ENCODE assay signal across 15 cellular contexts in genomic region chr5:154770111-154770510, GRCh38. TPM values are rescaled to one million over a fixed set of nuclear protein-coding genes. Genes with fewer than 3 reads are reported as not detected.
DNase-seq lines count a peak whose midpoint lies in the region; ATAC-seq, FAIRE-seq and TF ChIP-seq lines count a peak whose summit lies in the region.
"Had no signal": no experiment of that assay in that cellular context is flagged by ENCODE, and none has a peak within 500 bp of the region (broad histone marks: within the 10 kb centered on the region; RNA-seq: fewer than 3 reads in every experiment).

No MANE protein-coding gene starts in this region.

- H3K27ac ChIP-seq in right cardiac atrium (ENCODE audit: low read length): peak overlapping the region; percentile 51
- peak overlapping the region; percentile 23 for H3K27ac ChIP-seq in mesodermal cell (ENCODE audit: low read depth, low read length, severe bottlenecking)
- H3K27ac ChIP-seq: prostate gland had no signal

- peaks cover 2% of the 10 kb centered on the region; the same call in 1 of the 2 replicates for H3K36me3 Mint-ChIP-seq in WTC11

- POLR2A ChIA-PET in WTC11 (lab: Charles Lee): interaction anchor here (0.6 kb wide), 1 partner anchor 23 kb away, joined by 3 read pairs; no protein-coding TSS in a partner anchor

- 53% methylated on average over 2 of the region's 2 CpGs for WGBS in right cardiac atrium
- no CpG with 5 or more reads among the region's 2 CpGs for WGBS in mesodermal cell (ENCODE audit: insufficient coverage in 2 of 2), 2 experiments

- intact Hi-C loops in right cardiac atrium (cut with DNase I) (no loop called here), Right ventricle myocardium superior (cut with DNase I) (no loop called here)

- no peaks in the 10 kb centered on the region for H3K9me3 Mint-ChIP-seq in WTC11

- H3K4me1 Mint-ChIP-seq in WTC11: peaks cover 92% of the 10 kb centered on the region

- H3K36me3 ChIP-seq in mesodermal cell (ENCODE audit: control insufficient read depth, insufficient read depth, low read length): peaks cover 10% of the 10 kb centered on the region
- H3K36me3 ChIP-seq: prostate gland had no signal

- H3K27me3 Mint-ChIP-seq in WTC11 (ENCODE audit: low read depth): no peaks in the 10 kb centered on the region

- no peak for FAIRE-seq in urothelium cell line (lab: Jason Lieb, UNC)
- FAIRE-seq: D721Med, GM12892, H1 had no signal

- H3K4me1 ChIP-seq in right cardiac atrium (ENCODE audit: control insufficient read depth, insufficient read depth, low read length) (peaks cover 55% of the 10 kb centered on the region), mesodermal cell (ENCODE audit: control insufficient read depth, insufficient read depth, low read length, poor library complexity, severe bottlenecking) (peaks cover 34% of the 10 kb centered on the region)

- H3K27ac Mint-ChIP-seq in WTC11: peak overlapping the region; percentile 94

- H3K4me3 Mint-ChIP-seq in WTC11: no peak overlapping the region; the same call in 1 of the 2 replicates

- H3K27me3 ChIP-seq in right cardiac atrium (ENCODE audit: control insufficient read depth, insufficient read depth): no peaks in the 10 kb centered on the region

- H3K9me3 ChIP-seq in right cardiac atrium (ENCODE audit: control insufficient read depth, low read length): no peaks in the 10 kb centered on the region
- no peaks in the 10 kb centered on the region for H3K9me3 ChIP-seq in mesodermal cell (ENCODE audit: control insufficient read depth, low read length)
- H3K9me3 ChIP-seq: prostate gland had no signal

- ATAC-seq in right cardiac atrium (peak in 1 of 2 donors; percentile 13), Right ventricle myocardium superior (ENCODE audit: poor library complexity) (no peak), WTC11 (no peak), HG03439 (IDR thresholded peaks at IDR 0.05; ENCODE audit: unreplicated experiment) (no peak), HG03097 (IDR thresholded peaks at IDR 0.05; ENCODE audit: low FRiP score, unreplicated experiment) (no peak)

- DNase-seq in right cardiac atrium (no peak), Right ventricle myocardium superior (no peak), WTC11 (ENCODE audit: low spot score) (no peak), cerebellar cortex (ENCODE audit: low spot score) (no peak), urothelium cell line (ENCODE audit: low spot score) (no peak)
- DNase-seq: activated effector memory CD4-positive, alpha-beta T cell treated with Interleukin-2 at 50 U/mL for 16 hours; NCI-H774; T1000 had no signal

- CTCF ChIA-PET in WTC11 (lab: Charles Lee): interaction anchor here (1.2 to 1.6 kb wide), 2 partner anchors 49 to 120 kb away, joined by 5 to 10 read pairs; no protein-coding TSS in a partner anchor

- TF ChIP-seq CTCF in WTC11 (IDR thresholded peaks at IDR 0.05): no peak

- no peak overlapping the region for H3K4me3 ChIP-seq in right cardiac atrium (ENCODE audit: low read length)
- H3K4me3 ChIP-seq in mesodermal cell (ENCODE audit: extremely low read depth, insufficient read depth, low read length, poor library complexity, severe bottlenecking): no peak overlapping the region
- H3K4me3 ChIP-seq: prostate gland had no signal

TF ChIP-seq in WTC11, 78 proteins besides CTCF, POLR2A, EP300 and RAD21:
- no peak for TF ChIP-seq FOXJ3 (CRISPR knock-in tag; IDR thresholded peaks at IDR 0.05; ENCODE audit: borderline replicate concordance)
- no peak for TF ChIP-seq TCF7 (CRISPR knock-in tag; IDR thresholded peaks at IDR 0.05; ENCODE audit: low read depth)
- no peak for TF ChIP-seq SMAD4 (CRISPR knock-in tag; IDR thresholded peaks at IDR 0.05)

RNA-seq across cellular contexts. Expression of gene LARP1, which starts 14.9 kb away (rescaled TPM):
- total RNA-seq in right cardiac atrium: 100 to 1,000 TPM; 119 to 130 (median 124) TPM
- polyA plus RNA-seq in right cardiac atrium: 43.9 TPM
- total RNA-seq in Right ventricle myocardium superior: 151 TPM
- 360 to 406 TPM (median 378 TPM) in 3 replicates for total RNA-seq in WTC11 (2021)
- polyA plus RNA-seq in mesodermal cell (2013, experiment 1 of 2): 82.6 TPM
- polyA plus RNA-seq in mesodermal cell (2013, experiment 2 of 2): 76.6 TPM
